Comparison of ENCODE assay signal across 8 cellular contexts in genomic region chr2:174682578-174683391, GRCh38.
A peak's percentile ranks its signal among the peaks of the same experiment; 100 is the strongest.
DNase-seq lines count a peak whose midpoint lies in the region; ATAC-seq and TF ChIP-seq lines count a peak whose summit lies in the region.

No MANE protein-coding gene starts in this region.

- H3K4me1 Mint-ChIP-seq in natural killer cell treated with Interleukin-12 subunit alpha and Interleukin-12 subunit beta and Interleukin-15 and Interleukin-18, amount 100 ng/mL, for 72 hours (ENCODE audit: low read depth in 2 of 2): peaks cover 26 to 43% of the 10 kb centered on the region in 2 donors

- no peaks in the 10 kb centered on the region for H3K9me3 Mint-ChIP-seq in natural killer cell treated with Interleukin-12 subunit alpha and Interleukin-12 subunit beta and Interleukin-15 and Interleukin-18, amount 100 ng/mL, for 72 hours

- no peak for TF ChIP-seq EP300 in stomach (IDR thresholded peaks at IDR 0.05)

- peak; percentile 59 for ATAC-seq in HG02852 (IDR thresholded peaks at IDR 0.05; ENCODE audit: unreplicated experiment)
- ATAC-seq in natural killer cell treated with Interleukin-12 subunit alpha and Interleukin-12 subunit beta and Interleukin-15 and Interleukin-18, amount 100 ng/mL, for 72 hours: peak; percentile 86 to 89

- H3K36me3 ChIP-seq in NT2/D1 (ENCODE audit: insufficient read depth, insufficient read length, low read length) (peaks cover 19% of the 10 kb centered on the region), stomach (no peaks in the 10 kb centered on the region)

- no peaks in the 10 kb centered on the region for H3K9me3 ChIP-seq in NT2/D1 (ENCODE audit: insufficient read depth, low read length)
- H3K9me3 ChIP-seq in stomach: no peaks in the 10 kb centered on the region

- peaks cover 0 to 2% of the 10 kb centered on the region in 2 donors for H3K27me3 Mint-ChIP-seq in natural killer cell treated with Interleukin-12 subunit alpha and Interleukin-12 subunit beta and Interleukin-15 and Interleukin-18, amount 100 ng/mL, for 72 hours

- no peak for TF ChIP-seq POLR2A in stomach (IDR thresholded peaks at IDR 0.05)

- TF ChIP-seq CTCF in fibroblast of the aortic adventitia (IDR thresholded peaks at IDR 0.05; ENCODE audit: insufficient read depth, low read length): no peak
- no peak for TF ChIP-seq CTCF in stomach (IDR thresholded peaks at IDR 0.05)

- peak overlapping the region; percentile 83 to 90 for H3K27ac Mint-ChIP-seq in natural killer cell treated with Interleukin-12 subunit alpha and Interleukin-12 subunit beta and Interleukin-15 and Interleukin-18, amount 100 ng/mL, for 72 hours

- H3K9ac ChIP-seq in NT2/D1 (ENCODE audit: insufficient read length, low read depth): peak overlapping the region; percentile 87

- peak overlapping the region; percentile 78 for H3K4me3 ChIP-seq in NT2/D1 (ENCODE audit: insufficient read length, low read depth)
- H3K4me3 ChIP-seq in fibroblast of the aortic adventitia (ENCODE audit: low read depth, low read length): peak overlapping the region; percentile 84
- peak overlapping the region; percentile 77 to 92 (median 86) for H3K4me3 ChIP-seq in stomach

- H3K4me1 ChIP-seq in NT2/D1 (ENCODE audit: insufficient read depth, insufficient read length) (no peaks in the 10 kb centered on the region), stomach (peaks cover 12 to 53% (median 25%) of the 10 kb centered on the region in 4 donors)

- 0 to 1% (median 0%) methylated on average over 29 to 97 of the region's 97 CpGs for WGBS in stomach, 5 donors

- H3K27ac ChIP-seq in stomach: peak overlapping the region; percentile 81 to 92 (median 83)

- DNase-seq in NCI-H1417 (lab: John Stamatoyannopoulos, UW): peak in 2 of 3 experiments; percentile 20 to 33
- no peak for DNase-seq in NCI-H1417 treated with DMSO at 0.1 percent for 48 hours (lab: John Stamatoyannopoulos, UW)
- no peak for DNase-seq in NT2/D1 (ENCODE audit: low read depth, low spot score)
- peak; percentile 47 for DNase-seq in activated T-helper 9 cell treated with anti-CD3 and anti-CD28 coated beads, Interleukin-2, amount 50 U/mL, for 16 hours (ENCODE audit: low read depth)
- DNase-seq in fibroblast of the aortic adventitia (ENCODE audit: low read depth): peak; percentile 59
- DNase-seq in natural killer cell treated with Interleukin-12 subunit alpha and Interleukin-12 subunit beta and Interleukin-15 and Interleukin-18, amount 100 ng/mL, for 72 hours (ENCODE audit: low spot score): peak; percentile 74
- peak; percentile 61 for DNase-seq in stomach

- peaks cover 7% of the 10 kb centered on the region for H3K27me3 ChIP-seq in NT2/D1 (ENCODE audit: insufficient read depth, insufficient read length)
- no peaks in the 10 kb centered on the region for H3K27me3 ChIP-seq in stomach

- H3K4me3 Mint-ChIP-seq in natural killer cell treated with Interleukin-12 subunit alpha and Interleukin-12 subunit beta and Interleukin-15 and Interleukin-18, amount 100 ng/mL, for 72 hours: peak overlapping the region; percentile 90

- peaks cover 4% of the 10 kb centered on the region for H3K36me3 Mint-ChIP-seq in natural killer cell treated with Interleukin-12 subunit alpha and Interleukin-12 subunit beta and Interleukin-15 and Interleukin-18, amount 100 ng/mL, for 72 hours

- intact Hi-C loops in stomach (cut with DNase I; ENCODE audit: low total_unique reads): no loop called here

Comparison
In these comparisons a context has a peak if more than half of its experiments do, and no peak if none do; other contexts are left out.
1. DNase-seq: peak in NCI-H1417 (2 of 3), activated T-helper 9 cell treated with anti-CD3 and anti-CD28 coated beads, Interleukin-2, amount 50 U/mL, for 16 hours (single experiment), fibroblast of the aortic adventitia (single experiment), natural killer cell treated with Interleukin-12 subunit alpha and Interleukin-12 subunit beta and Interleukin-15 and Interleukin-18, amount 100 ng/mL, for 72 hours (single experiment) and stomach (single experiment); none in NCI-H1417 treated with DMSO at 0.1 percent for 48 hours (single experiment) and NT2/D1 (single experiment).
2. Peak in every context shown above with its lines, with median percentiles within 50 percentile points of each other: H3K4me3 ChIP-seq.